Comparison of ENCODE assay signal across 34 cellular contexts in the genomic region with DNA sequence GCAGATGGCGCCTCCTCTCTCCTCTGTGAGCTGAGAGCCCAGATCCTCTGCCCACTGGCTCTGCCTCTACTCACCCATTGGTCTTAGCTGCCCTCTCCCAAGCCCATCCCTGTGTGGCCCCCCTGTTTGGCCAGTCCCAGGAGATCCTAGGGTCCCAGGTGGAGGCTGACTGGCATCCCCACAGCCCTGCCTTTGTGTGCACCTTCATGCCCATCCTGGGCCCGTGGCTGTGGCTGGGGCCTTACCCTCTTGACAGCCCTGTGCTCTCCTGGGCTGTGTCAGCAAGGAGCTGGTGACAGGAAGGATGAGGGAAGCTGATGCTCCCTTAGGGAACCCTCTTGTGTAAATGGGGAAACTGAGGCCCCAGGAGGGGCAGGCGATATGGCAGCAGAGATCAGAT.
"Had no signal": no experiment of that assay in that cellular context is flagged by ENCODE, and none has a peak within 500 bp of the region (broad histone marks: within the 10 kb centered on the region; RNA-seq: fewer than 3 reads in every experiment).

No MANE protein-coding gene starts in this region.

- H3K4me3 Mint-ChIP-seq: activated CD4-positive, alpha-beta memory T cell treated with anti-CD3 and anti-CD28 coated beads for 36 hours; activated CD4-positive, alpha-beta T cell treated with anti-CD3 and anti-CD28 coated beads for 36 hours; activated CD4-positive, alpha-beta T cell treated with anti-CD3 and anti-CD28 coated beads, Interleukin-2, amount 10 ng/mL, durations not matched to agents 24 days and 14 days; activated CD8-positive, alpha-beta memory T cell treated with anti-CD3 and anti-CD28 coated beads, Interleukin-2, amount 10 ng/mL, durations not matched to agents 7 days and 5 days; activated CD8-positive, alpha-beta T cell treated with anti-CD3 and anti-CD28 coated beads, Interleukin-2, amount 10 ng/mL, durations not matched to agents 7 days and 5 days; activated naive CD4-positive, alpha-beta T cell treated with anti-CD3 and anti-CD28 coated beads for 36 hours; activated naive CD4-positive, alpha-beta T cell treated with anti-CD3 and anti-CD28 coated beads, Interleukin-2, amount 50 U/mL, for 24 hours; activated naive CD8-positive, alpha-beta T cell treated with anti-CD3 and anti-CD28 coated beads for 36 hours; activated naive CD8-positive, alpha-beta T cell treated with anti-CD3 and anti-CD28 coated beads, Interleukin-2, amount 50 U/mL, for 24 hours; activated T-helper 1 cell treated with anti-CD3 and anti-CD28 coated beads, Interleukin-12 subunit alpha, Interleukin-12 subunit beta, Interleukin-2, Interleukin-4 antibody, amounts not matched to agents 30 ng/mL and 10 ng/mL and 1 ng/mL, durations not matched to agents 14 hours and 24 hours and 36 hours; brain; T-helper 17 cell; T-helper 2 cell treated with Interferon-gamma antibody and Interleukin-4, amounts not matched to agents 5 μg/mL and 100 μg/mL, for 36 hours had no signal

- H3K36me3 ChIP-seq: adrenal gland, breast epithelium, cardiac muscle cell, colonic mucosa, esophagus squamous epithelium, gastroesophageal sphincter had no signal

- H3K9me3 ChIP-seq: adrenal gland, breast epithelium, colonic mucosa, esophagus squamous epithelium, gastroesophageal sphincter had no signal

- H3K9me3 Mint-ChIP-seq: activated CD4-positive, alpha-beta memory T cell treated with anti-CD3 and anti-CD28 coated beads for 36 hours; activated CD4-positive, alpha-beta T cell treated with anti-CD3 and anti-CD28 coated beads, Interleukin-2, amount 10 ng/mL, durations not matched to agents 24 days and 14 days; activated naive CD8-positive, alpha-beta T cell treated with anti-CD3 and anti-CD28 coated beads for 36 hours; activated T-helper 1 cell treated with anti-CD3 and anti-CD28 coated beads, Interleukin-12 subunit alpha, Interleukin-12 subunit beta, Interleukin-2, Interleukin-4 antibody, amounts not matched to agents 30 ng/mL and 10 ng/mL and 1 ng/mL, durations not matched to agents 14 hours and 24 hours and 36 hours; activated T-helper 2 cell treated with anti-CD3 and anti-CD28 coated beads, Interferon-gamma antibody, Interleukin-2, Interleukin-4, amounts not matched to agents 10 μg/mL and 5 μg/mL and 100 μg/mL, durations not matched to agents 14 hours and 24 hours and 36 hours; T-helper 2 cell treated with Interferon-gamma antibody and Interleukin-4, amounts not matched to agents 5 μg/mL and 100 μg/mL, for 36 hours had no signal

- H3K27ac Mint-ChIP-seq: activated CD4-positive, alpha-beta memory T cell treated with anti-CD3 and anti-CD28 coated beads for 36 hours; activated CD4-positive, alpha-beta T cell treated with anti-CD3 and anti-CD28 coated beads for 36 hours; activated CD4-positive, alpha-beta T cell treated with anti-CD3 and anti-CD28 coated beads, Interleukin-2, amount 10 ng/mL, durations not matched to agents 24 days and 14 days; activated CD8-positive, alpha-beta memory T cell treated with anti-CD3 and anti-CD28 coated beads, Interleukin-2, amount 10 ng/mL, durations not matched to agents 7 days and 5 days; activated CD8-positive, alpha-beta T cell treated with anti-CD3 and anti-CD28 coated beads, Interleukin-2, amount 10 ng/mL, durations not matched to agents 7 days and 5 days; activated naive CD4-positive, alpha-beta T cell treated with anti-CD3 and anti-CD28 coated beads for 36 hours; activated naive CD4-positive, alpha-beta T cell treated with anti-CD3 and anti-CD28 coated beads, Interleukin-2, amount 50 U/mL, for 24 hours; activated naive CD8-positive, alpha-beta T cell treated with anti-CD3 and anti-CD28 coated beads for 36 hours; activated naive CD8-positive, alpha-beta T cell treated with anti-CD3 and anti-CD28 coated beads, Interleukin-2, amount 50 U/mL, for 24 hours; activated T-helper 1 cell treated with anti-CD3 and anti-CD28 coated beads, Interleukin-12 subunit alpha, Interleukin-12 subunit beta, Interleukin-2, Interleukin-4 antibody, amounts not matched to agents 30 ng/mL and 10 ng/mL and 1 ng/mL, durations not matched to agents 14 hours and 24 hours and 36 hours; activated T-helper 2 cell treated with anti-CD3 and anti-CD28 coated beads, Interferon-gamma antibody, Interleukin-2, Interleukin-4, amounts not matched to agents 10 μg/mL and 5 μg/mL and 100 μg/mL, durations not matched to agents 14 hours and 24 hours and 36 hours; T-helper 17 cell; T-helper 2 cell treated with Interferon-gamma antibody and Interleukin-4, amounts not matched to agents 5 μg/mL and 100 μg/mL, for 36 hours had no signal

- H3K27me3 ChIP-seq: adrenal gland, breast epithelium, cardiac muscle cell, colonic mucosa had no signal

- ATAC-seq: activated CD4-positive, alpha-beta T cell treated with anti-CD3 and anti-CD28 coated beads for 36 hours; activated CD8-positive, alpha-beta memory T cell treated with anti-CD3 and anti-CD28 coated beads, Interleukin-2, amount 10 ng/mL, durations not matched to agents 7 days and 5 days; activated CD8-positive, alpha-beta T cell treated with anti-CD3 and anti-CD28 coated beads, Interleukin-2, amount 10 ng/mL, durations not matched to agents 7 days and 5 days; activated naive CD8-positive, alpha-beta T cell treated with anti-CD3 and anti-CD28 coated beads, Interleukin-2, amount 50 U/mL, for 24 hours; gastroesophageal sphincter; T-helper 17 cell had no signal

- H3K4me1 ChIP-seq: adrenal gland, breast epithelium, colonic mucosa, esophagus squamous epithelium, gastroesophageal sphincter had no signal

- DNase-seq: activated CD4-positive, alpha-beta memory T cell treated with anti-CD3 and anti-CD28 coated beads for 36 hours; activated CD4-positive, alpha-beta T cell treated with anti-CD3 and anti-CD28 coated beads for 36 hours; activated CD4-positive, alpha-beta T cell treated with anti-CD3 and anti-CD28 coated beads, Interleukin-2, amount 10 ng/mL, durations not matched to agents 24 days and 14 days; activated CD4-positive, CD25-positive, alpha-beta regulatory T cell; activated CD4-positive, CD25-positive, alpha-beta regulatory T cell treated with anti-CD3 and anti-CD28 coated beads, Interleukin-2, amount 50 U/mL, for 72 hours; activated CD8-positive, alpha-beta memory T cell treated with anti-CD3 and anti-CD28 coated beads, Interleukin-2, amount 10 ng/mL, durations not matched to agents 7 days and 5 days; activated CD8-positive, alpha-beta memory T cell treated with anti-CD3 and anti-CD28 coated beads, Interleukin-2, amount 50 U/mL, for 4 hours; activated CD8-positive, alpha-beta T cell treated with anti-CD3 and anti-CD28 coated beads, Interleukin-2, amount 10 ng/mL, durations not matched to agents 7 days and 5 days; activated effector memory CD4-positive, alpha-beta T cell treated with anti-CD3 and anti-CD28 coated beads, Interleukin-2, amount 50 U/mL, for 16 hours; activated naive CD4-positive, alpha-beta T cell treated with anti-CD3 and anti-CD28 coated beads for 36 hours; activated naive CD8-positive, alpha-beta T cell treated with anti-CD3 and anti-CD28 coated beads for 36 hours; activated naive CD8-positive, alpha-beta T cell treated with anti-CD3 and anti-CD28 coated beads, Interleukin-2, amount 50 U/mL, for 24 hours; activated T-cell treated with anti-CD3 and anti-CD28 coated beads, Interleukin-2, amount 50 U/mL, for 1 hour; activated T-cell treated with anti-CD3 and anti-CD28 coated beads, Interleukin-2, amount 50 U/mL, for 48 hours; adrenal gland; amygdala; central memory CD4-positive, alpha-beta T cell; cerebellar nuclear complex; colonic mucosa; effector CD8-positive, alpha-beta T cell; esophagus squamous epithelium; foreskin melanocyte; T-helper 1 cell; T-helper 17 cell; T1000 had no signal

- H3K27ac ChIP-seq: adrenal gland, breast epithelium, cardiac muscle cell, colonic mucosa, epithelial cell of prostate, esophagus squamous epithelium, gastroesophageal sphincter had no signal

- H3K4me1 Mint-ChIP-seq: activated CD4-positive, alpha-beta T cell treated with anti-CD3 and anti-CD28 coated beads for 36 hours; activated CD4-positive, alpha-beta T cell treated with anti-CD3 and anti-CD28 coated beads, Interleukin-2, amount 10 ng/mL, durations not matched to agents 24 days and 14 days; activated CD8-positive, alpha-beta memory T cell treated with anti-CD3 and anti-CD28 coated beads, Interleukin-2, amount 10 ng/mL, durations not matched to agents 7 days and 5 days; activated naive CD4-positive, alpha-beta T cell treated with anti-CD3 and anti-CD28 coated beads, Interleukin-2, amount 50 U/mL, for 24 hours; activated naive CD8-positive, alpha-beta T cell treated with anti-CD3 and anti-CD28 coated beads for 36 hours; activated naive CD8-positive, alpha-beta T cell treated with anti-CD3 and anti-CD28 coated beads, Interleukin-2, amount 50 U/mL, for 24 hours; T-helper 17 cell had no signal

- H3K4me3 ChIP-seq: adrenal gland, breast epithelium, cardiac muscle cell, colonic mucosa, esophagus squamous epithelium, gastroesophageal sphincter had no signal

- H3K36me3 Mint-ChIP-seq: activated CD4-positive, alpha-beta memory T cell treated with anti-CD3 and anti-CD28 coated beads for 36 hours; activated CD8-positive, alpha-beta memory T cell treated with anti-CD3 and anti-CD28 coated beads, Interleukin-2, amount 10 ng/mL, durations not matched to agents 7 days and 5 days; activated naive CD4-positive, alpha-beta T cell treated with anti-CD3 and anti-CD28 coated beads, Interleukin-2, amount 50 U/mL, for 24 hours; activated naive CD8-positive, alpha-beta T cell treated with anti-CD3 and anti-CD28 coated beads for 36 hours; brain had no signal

- H3K27me3 Mint-ChIP-seq: activated CD4-positive, alpha-beta memory T cell treated with anti-CD3 and anti-CD28 coated beads for 36 hours; activated CD4-positive, alpha-beta T cell treated with anti-CD3 and anti-CD28 coated beads, Interleukin-2, amount 10 ng/mL, durations not matched to agents 24 days and 14 days; activated naive CD8-positive, alpha-beta T cell treated with anti-CD3 and anti-CD28 coated beads for 36 hours had no signal
